19 cellular contexts compared by ENCODE assay signal in the genomic region with DNA sequence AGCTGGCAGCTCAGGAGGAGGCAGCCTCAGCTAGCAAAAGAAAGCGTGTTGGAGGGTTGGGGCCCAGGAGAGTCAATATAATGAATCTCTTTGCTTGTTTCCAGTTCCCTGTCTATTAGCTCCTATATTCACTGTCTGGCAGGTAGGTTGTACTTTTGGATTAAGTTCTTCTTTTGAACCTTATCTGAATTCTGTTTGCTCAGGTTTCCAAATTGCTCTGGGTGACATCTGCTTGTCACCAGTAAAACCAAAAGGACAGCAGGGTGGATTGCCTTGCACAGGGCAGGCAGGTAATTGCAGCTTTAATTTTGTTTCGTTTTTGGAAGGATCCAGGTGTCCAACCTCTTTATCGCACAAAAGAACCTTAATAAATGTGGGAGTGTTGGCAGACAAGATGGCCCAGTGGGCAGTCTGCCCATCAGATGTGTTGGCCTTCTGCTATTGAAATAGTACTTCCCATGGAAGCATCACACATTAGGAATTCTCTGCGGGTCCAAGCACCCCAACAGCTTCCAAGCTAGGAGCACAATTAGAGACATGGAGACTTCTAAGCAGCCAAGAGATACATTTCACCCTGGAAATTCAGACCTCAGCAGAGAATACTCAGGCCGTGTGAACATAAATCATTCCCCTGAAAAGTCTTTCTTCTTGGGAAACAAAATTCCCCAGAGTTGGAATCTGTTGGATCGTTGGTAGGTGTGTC.
DNase-seq lines count a peak whose midpoint lies in the region; ATAC-seq lines count a peak whose summit lies in the region.
"Had no signal": no experiment of that assay in that cellular context is flagged by ENCODE, and none has a peak within 500 bp of the region (broad histone marks: within the 10 kb centered on the region; RNA-seq: fewer than 3 reads in every experiment).

No MANE protein-coding gene starts in this region.

- H3K9me3 Mint-ChIP-seq in activated naive CD4-positive, alpha-beta T cell treated with anti-CD3 and anti-CD28 coated beads, Interleukin-2, amount 50 U/mL, for 72 hours: peaks cover 0 to 4% of the 10 kb centered on the region in 2 donors
- peaks cover 9% of the 10 kb centered on the region for H3K9me3 Mint-ChIP-seq in activated T-cell treated with anti-CD3 and anti-CD28 coated beads, Interleukin-2, amount 50 U/mL, for 24 hours

- no peaks in the 10 kb centered on the region for H3K27me3 Mint-ChIP-seq in activated T-cell treated with anti-CD3 and anti-CD28 coated beads, Interleukin-2, amount 50 U/mL, for 24 hours
- H3K27me3 Mint-ChIP-seq: CD4-positive, alpha-beta T cell had no signal

- DNase-seq in NCI-H1105 treated with DMSO at 0.1 percent for 48 hours (lab: John Stamatoyannopoulos, UW) (peak; percentile 78), NCI-H146 treated with DMSO at 0.1 percent for 48 hours (lab: John Stamatoyannopoulos, UW; ENCODE audit: unreplicated experiment) (peak; percentile 97), NCI-H748 treated with DMSO at 0.1 percent for 48 hours (lab: John Stamatoyannopoulos, UW) (peak; percentile 80), left kidney (ENCODE audit: low read depth, low spot score) (peak; percentile 25)
- DNase-seq in activated naive CD4-positive, alpha-beta T cell treated with anti-CD3 and anti-CD28 coated beads, Interleukin-2, amount 50 U/mL, for 72 hours (ENCODE audit: low spot score in 2 of 2): no peak
- no peak for DNase-seq in activated T-cell treated with anti-CD3 and anti-CD28 coated beads, Interleukin-2, amount 50 U/mL, for 24 hours
- DNase-seq: ACHN; CD4-positive, alpha-beta T cell; DMS153; Kasumi-1; MG63; NCI-H1694 treated with DMSO at 0.1 percent for 48 hours; NCI-H2107; NCI-H2227 treated with DMSO at 0.1 percent for 48 hours; Peyer's patch had no signal

- H3K4me3 Mint-ChIP-seq in activated T-cell treated with anti-CD3 and anti-CD28 coated beads, Interleukin-2, amount 50 U/mL, for 24 hours: no peak overlapping the region
- H3K4me3 Mint-ChIP-seq: CD4-positive, alpha-beta T cell had no signal

- no peak overlapping the region for H3K27ac Mint-ChIP-seq in activated naive CD4-positive, alpha-beta T cell treated with anti-CD3 and anti-CD28 coated beads, Interleukin-2, amount 50 U/mL, for 72 hours
- no peak overlapping the region for H3K27ac Mint-ChIP-seq in activated T-cell treated with anti-CD3 and anti-CD28 coated beads, Interleukin-2, amount 50 U/mL, for 24 hours
- H3K27ac Mint-ChIP-seq: CD4-positive, alpha-beta T cell had no signal

- no peaks in the 10 kb centered on the region for H3K4me1 Mint-ChIP-seq in activated T-cell treated with anti-CD3 and anti-CD28 coated beads, Interleukin-2, amount 50 U/mL, for 24 hours (ENCODE audit: low read depth)

- H3K36me3 Mint-ChIP-seq in activated naive CD4-positive, alpha-beta T cell treated with anti-CD3 and anti-CD28 coated beads, Interleukin-2, amount 50 U/mL, for 72 hours: no peaks in the 10 kb centered on the region
- H3K36me3 Mint-ChIP-seq in activated T-cell treated with anti-CD3 and anti-CD28 coated beads, Interleukin-2, amount 50 U/mL, for 24 hours (ENCODE audit: low read depth): no peaks in the 10 kb centered on the region

- no peak for ATAC-seq in activated naive CD4-positive, alpha-beta T cell treated with anti-CD3 and anti-CD28 coated beads, Interleukin-2, amount 50 U/mL, for 72 hours
- ATAC-seq in GM18519 (IDR thresholded peaks at IDR 0.05; ENCODE audit: low FRiP score, unreplicated experiment): no peak
- no peak for ATAC-seq in GM21737 (IDR thresholded peaks at IDR 0.05; ENCODE audit: unreplicated experiment)
- ATAC-seq: HCT116, SK-N-SH treated with all-trans-retinoic acid at 6 μM for 48 hours had no signal

Comparison
In these comparisons a context has a peak if more than half of its experiments do, and no peak if none do; other contexts are left out.
1. DNase-seq: peak in NCI-H1105 treated with DMSO at 0.1 percent for 48 hours (single experiment), NCI-H146 treated with DMSO at 0.1 percent for 48 hours (single experiment), NCI-H748 treated with DMSO at 0.1 percent for 48 hours (single experiment) and left kidney (single experiment); none in activated naive CD4-positive, alpha-beta T cell treated with anti-CD3 and anti-CD28 coated beads, Interleukin-2, amount 50 U/mL, for 72 hours (0 of 2) and activated T-cell treated with anti-CD3 and anti-CD28 coated beads, Interleukin-2, amount 50 U/mL, for 24 hours (single experiment).